Comparison of ENCODE assay signal across 8 cellular contexts in the genomic region with DNA sequence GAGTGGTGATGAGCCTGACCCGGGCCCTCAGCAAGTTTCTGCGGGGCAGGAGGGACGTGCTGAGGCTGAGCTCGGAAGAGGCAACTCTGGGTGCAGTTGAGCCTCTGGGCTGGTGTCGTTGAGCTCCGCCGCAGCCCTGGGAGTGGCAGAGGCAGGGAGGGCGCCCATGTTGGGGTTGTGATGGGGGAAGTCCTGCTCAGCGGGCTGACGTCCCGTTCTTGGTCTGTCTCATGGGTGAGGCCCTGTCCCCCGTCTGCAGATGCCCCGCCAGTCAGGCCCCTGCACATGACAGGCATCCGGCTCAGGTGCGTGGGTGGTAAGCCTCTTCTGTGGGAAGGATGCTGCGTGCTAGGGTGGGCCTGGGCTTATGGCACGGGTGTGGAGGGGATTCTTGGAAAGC.
A peak's percentile ranks its signal among the peaks of the same experiment; 100 is the strongest.
DNase-seq lines count a peak whose midpoint lies in the region; ATAC-seq, FAIRE-seq and TF ChIP-seq lines count a peak whose summit lies in the region.

No MANE protein-coding gene starts in this region.

- ATAC-seq in HG03521 (IDR thresholded peaks at IDR 0.05; ENCODE audit: unreplicated experiment): peak; percentile 20

- FAIRE-seq in GM19239 (lab: Jason Lieb, UNC) (peak; percentile 37), D721Med (lab: Jason Lieb, UNC) (no peak)

- TF ChIP-seq CTCF in D721Med (IDR thresholded peaks at IDR 0.05; ENCODE audit: insufficient read depth, missing control alignments): no peak

- DNase-seq in GM19239 (ENCODE audit: insufficient read length, low spot score) (peak; percentile 76), activated gamma-delta T cell (lab: John Stamatoyannopoulos, UW) (peak; percentile 60), GM03348 (ENCODE audit: low spot score) (no peak), C1 segment of cervical spinal cord (lab: John Stamatoyannopoulos, UW) (no peak), D721Med (ENCODE audit: insufficient read length, low spot score) (no peak), NCI-H2196 (lab: John Stamatoyannopoulos, UW; ENCODE audit: unreplicated experiment) (no peak)
- peak; percentile 60 for DNase-seq in stimulated activated CD8-positive, alpha-beta memory T cell treated with anti-CD3 and anti-CD28 coated beads, Interleukin-12 subunit alpha, Interleukin-12 subunit beta, amount 100 ng/mL, for 24 hours (ENCODE audit: extremely low read depth)

Comparison
In these comparisons a context has a peak if more than half of its experiments do, and no peak if none do; other contexts are left out.
1. DNase-seq: peak in GM19239 (single experiment), activated gamma-delta T cell (single experiment) and stimulated activated CD8-positive, alpha-beta memory T cell treated with anti-CD3 and anti-CD28 coated beads, Interleukin-12 subunit alpha, Interleukin-12 subunit beta, amount 100 ng/mL, for 24 hours (single experiment); none in GM03348 (single experiment), C1 segment of cervical spinal cord (0 of 14), D721Med (single experiment) and NCI-H2196 (single experiment).